Comparison of ENCODE assay signal across 8 cellular contexts in the genomic region with DNA sequence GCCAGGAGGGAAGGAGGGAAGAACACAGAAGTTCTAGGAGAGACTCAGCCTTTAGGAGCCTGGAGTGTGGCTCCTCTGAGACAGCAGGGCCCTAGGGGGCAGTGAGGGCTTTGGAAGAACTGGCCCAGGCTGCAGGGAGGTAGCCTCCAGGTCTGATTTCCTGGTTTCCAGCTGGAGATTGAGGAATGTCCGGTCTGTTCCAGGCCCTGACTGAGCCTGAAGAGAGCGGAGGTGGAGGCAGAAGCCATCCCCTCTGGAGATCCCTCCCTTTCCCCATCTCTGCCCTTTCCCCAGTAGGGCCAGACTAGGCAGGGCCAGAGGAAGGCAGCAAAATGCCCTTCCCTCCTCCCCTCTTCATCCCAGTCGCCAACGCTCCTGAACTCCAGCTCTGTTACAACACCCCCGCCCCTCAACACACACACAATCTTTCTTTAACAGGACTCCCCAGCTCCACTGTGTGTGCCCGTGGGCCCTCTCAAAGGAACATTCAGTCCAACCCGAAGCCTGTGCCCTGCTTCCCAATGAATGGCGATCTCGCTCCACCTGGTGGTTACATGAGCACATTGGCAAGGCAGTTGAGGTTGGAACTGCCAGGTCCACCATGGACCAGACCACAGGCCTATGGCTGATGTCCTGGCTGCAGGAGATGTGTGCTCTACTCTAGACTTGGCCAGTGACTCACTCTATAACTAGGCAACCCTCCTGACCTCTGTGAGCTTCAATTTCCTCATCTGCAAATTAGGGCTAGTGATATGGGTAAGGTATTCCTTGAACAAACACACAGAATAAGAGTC. TPM values are rescaled to one million over a fixed set of nuclear protein-coding genes. Genes with fewer than 3 reads are reported as not detected.
DNase-seq lines count a peak whose midpoint lies in the region; ATAC-seq and TF ChIP-seq lines count a peak whose summit lies in the region.

No MANE protein-coding gene starts in this region.

- H3K4me1 Mint-ChIP-seq in activated CD8-positive, alpha-beta T cell treated with anti-CD3 and anti-CD28 coated beads, Interleukin-2, amount 10 ng/mL, durations not matched to agents 7 days and 5 days (ENCODE audit: low read depth) = peaks cover 5% of the 10 kb centered on the region

- ATAC-seq in HG03442 (IDR thresholded peaks at IDR 0.05; ENCODE audit: unreplicated experiment) = peak; percentile 61
- ATAC-seq in activated CD8-positive, alpha-beta T cell treated with anti-CD3 and anti-CD28 coated beads, Interleukin-2, amount 10 ng/mL, durations not matched to agents 7 days and 5 days = peak; percentile 99
- ATAC-seq in lung (ENCODE audit: insufficient read depth, low FRiP score) = peak; percentile 95
- ATAC-seq in HG02870 (IDR thresholded peaks at IDR 0.05; ENCODE audit: unreplicated experiment) = no peak

- peak overlapping the region; percentile 73 for H3K27ac Mint-ChIP-seq in activated CD8-positive, alpha-beta T cell treated with anti-CD3 and anti-CD28 coated beads, Interleukin-2, amount 10 ng/mL, durations not matched to agents 7 days and 5 days

- CTCF ChIA-PET in activated CD8-positive, alpha-beta T cell treated with anti-CD3 and anti-CD28 coated beads, Interleukin-2, amount 10 ng/mL, durations not matched to agents 7 days and 5 days (lab: Charles Lee) = interaction anchor here (0.5 to 8.5 kb wide), 34 partner anchors 9 to 234 kb away, joined by 3 to 209 read pairs (median 5); a partner anchor contains a TSS

- TF ChIP-seq CTCF in GM12873 (IDR thresholded peaks at IDR 0.05; ENCODE audit: insufficient read depth, low read depth, low read length, missing control alignments) (peak; percentile 93), lung (IDR thresholded peaks at IDR 0.05; ENCODE audit: control extremely low read depth, extremely low read depth) (peak; percentile 92)

- 4 to 8% methylated on average over 9 of the region's 9 CpGs for WGBS in lung, 2 donors

- no peak overlapping the region for H3K4me3 Mint-ChIP-seq in activated CD8-positive, alpha-beta T cell treated with anti-CD3 and anti-CD28 coated beads, Interleukin-2, amount 10 ng/mL, durations not matched to agents 7 days and 5 days

- no peaks in the 10 kb centered on the region for H3K27me3 ChIP-seq in lung (ENCODE audit: control insufficient read depth, insufficient read depth)

- POLR2A ChIA-PET in activated CD8-positive, alpha-beta T cell treated with anti-CD3 and anti-CD28 coated beads, Interleukin-2, amount 10 ng/mL, durations not matched to agents 7 days and 5 days (lab: Charles Lee) = interaction anchor here (0.7 to 2.2 kb wide), 6 partner anchors 28 to 38 kb away, joined by 3 to 27 read pairs (median 5); a partner anchor contains a TSS

- no peaks in the 10 kb centered on the region for H3K36me3 Mint-ChIP-seq in activated CD8-positive, alpha-beta T cell treated with anti-CD3 and anti-CD28 coated beads, Interleukin-2, amount 10 ng/mL, durations not matched to agents 7 days and 5 days (ENCODE audit: low read depth)

- DNase-seq in NCI-H82 treated with DMSO at 0.1 percent for 48 hours (lab: John Stamatoyannopoulos, UW; ENCODE audit: unreplicated experiment) = peak; percentile 70
- peak; percentile 87 for DNase-seq in activated CD8-positive, alpha-beta T cell treated with anti-CD3 and anti-CD28 coated beads, Interleukin-2, amount 10 ng/mL, durations not matched to agents 7 days and 5 days
- DNase-seq in effector CD4-positive, alpha-beta T cell = peak; percentile 76
- peak; percentile 86 for DNase-seq in lung (ENCODE audit: low spot score)
- peak; percentile 53 to 66 (median 56) for DNase-seq in stimulated activated CD4-positive, alpha-beta T cell treated with anti-CD3 and anti-CD28 coated beads, TNF-alpha, amount 100 ng/mL, for 1 hour (ENCODE audit: low read depth in 3 of 3, low spot score in 1 of 3)

- H3K4me1 ChIP-seq in lung (ENCODE audit: control insufficient read depth in 2 of 2, insufficient read depth in 2 of 2, low read length in 2 of 2) = peaks cover 0 to 8% of the 10 kb centered on the region in 2 donors

- no peaks in the 10 kb centered on the region for H3K36me3 ChIP-seq in lung (ENCODE audit: control insufficient read depth in 2 of 2, insufficient read depth in 2 of 2, low read length in 2 of 2)

- no peaks in the 10 kb centered on the region for H3K9me3 ChIP-seq in lung (ENCODE audit: control insufficient read depth in 2 of 2, insufficient read depth in 1 of 2, low read length in 1 of 2)

- no peaks in the 10 kb centered on the region for H3K27me3 Mint-ChIP-seq in activated CD8-positive, alpha-beta T cell treated with anti-CD3 and anti-CD28 coated beads, Interleukin-2, amount 10 ng/mL, durations not matched to agents 7 days and 5 days (ENCODE audit: low read depth)

- H3K4me3 ChIP-seq in lung = no peak overlapping the region

- H3K9me3 Mint-ChIP-seq in activated CD8-positive, alpha-beta T cell treated with anti-CD3 and anti-CD28 coated beads, Interleukin-2, amount 10 ng/mL, durations not matched to agents 7 days and 5 days (ENCODE audit: insufficient read depth) = no peaks in the 10 kb centered on the region

- peak overlapping the region; percentile 85 to 90 for H3K27ac ChIP-seq in lung (ENCODE audit: low read depth in 1 of 2, low read length in 1 of 2)

RNA-seq across cellular contexts. Expression of a gene that starts 32.0 kb away (rescaled TPM):
- 100 to 1,000 TPM; 235 to 245 TPM for total RNA-seq in activated CD8-positive, alpha-beta T cell treated with anti-CD3 and anti-CD28 coated beads, Interleukin-2, amount 10 ng/mL, durations not matched to agents 7 days and 5 days
- 100 to 1,000 TPM in 1 of 2 donors, 10 to 100 TPM in 1; 47.3 to 140 TPM for total RNA-seq in lung
- 100 to 1,000 TPM in 1 of 2 donors, 10 to 100 TPM in 1; 53.9 to 103 TPM for polyA plus RNA-seq in lung

RNA-seq across cellular contexts. Expression of a gene that starts 36.2 kb away (rescaled TPM):
- 100 to 1,000 TPM; 136 to 140 TPM for total RNA-seq in activated CD8-positive, alpha-beta T cell treated with anti-CD3 and anti-CD28 coated beads, Interleukin-2, amount 10 ng/mL, durations not matched to agents 7 days and 5 days
- 10 to 100 TPM; 92.8 to 92.9 TPM for total RNA-seq in lung
- polyA plus RNA-seq in lung = 10 to 100 TPM; 25.1 to 41.7 TPM

RNA-seq across cellular contexts. Expression of a gene that starts 38.7 kb away (rescaled TPM):
- total RNA-seq in activated CD8-positive, alpha-beta T cell treated with anti-CD3 and anti-CD28 coated beads, Interleukin-2, amount 10 ng/mL, durations not matched to agents 7 days and 5 days = 10 to 100 TPM; 55.6 to 56.4 TPM
- 10 to 100 TPM; 37.3 to 61.8 TPM for total RNA-seq in lung
- polyA plus RNA-seq in lung = 10 to 100 TPM; 60.8 to 83.9 TPM
